In the genomic region with DNA sequence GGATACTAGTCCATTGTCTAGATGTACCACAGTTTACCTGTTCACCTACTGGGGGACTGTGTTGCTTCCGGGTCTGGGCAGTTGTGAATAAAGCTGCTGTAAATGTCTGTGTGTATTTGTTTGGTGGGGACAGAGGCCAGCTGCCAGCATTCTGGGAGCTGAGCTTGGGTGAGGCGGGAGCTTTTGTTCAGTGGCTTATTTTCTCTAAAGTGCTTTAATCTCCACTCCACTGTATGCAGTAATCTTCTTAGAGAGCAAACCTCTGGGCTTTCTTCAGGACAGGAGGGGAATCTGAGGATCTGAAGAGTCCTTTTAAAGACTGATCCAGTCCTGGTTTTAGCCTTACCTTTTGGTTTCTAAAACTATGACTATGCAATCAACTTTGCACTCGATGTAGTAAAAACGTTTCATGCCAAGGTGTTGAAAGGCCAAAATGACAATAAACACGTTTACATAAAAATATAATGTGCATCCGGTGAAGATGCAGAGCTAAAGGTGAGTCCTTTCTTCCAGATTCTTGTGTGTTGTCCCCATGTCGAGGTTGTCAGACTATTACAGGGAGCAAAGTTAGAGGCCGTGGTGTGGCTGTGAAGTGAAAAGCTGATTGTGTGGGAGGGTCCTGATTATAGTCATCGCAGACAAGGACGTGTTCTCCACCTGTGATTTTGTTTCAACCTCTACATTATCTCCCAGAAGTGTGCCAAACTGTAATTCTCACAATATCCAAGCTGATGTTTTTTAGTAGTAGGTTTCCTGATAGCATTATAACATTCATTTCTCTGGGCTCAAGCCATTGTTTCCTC, we compare ENCODE assay signal across 9 cellular contexts.
DNase-seq lines count a peak whose midpoint lies in the region; ATAC-seq and TF ChIP-seq lines count a peak whose summit lies in the region.
"Had no signal": no experiment of that assay in that cellular context is flagged by ENCODE, and none has a peak within 500 bp of the region (broad histone marks: within the 10 kb centered on the region; RNA-seq: fewer than 3 reads in every experiment).

No MANE protein-coding gene starts in this region.

- H3K27ac ChIP-seq in esophagus squamous epithelium (peak overlapping the region in 3 of 4 donors; percentile 43 to 72 (median 51)), transverse colon (peak overlapping the region; percentile 68 to 80 (median 75))

- H3K36me3 ChIP-seq in esophagus squamous epithelium (no peaks in the 10 kb centered on the region), transverse colon (no peaks in the 10 kb centered on the region)

- no peak for TF ChIP-seq POLR2A in esophagus squamous epithelium (IDR thresholded peaks at IDR 0.05)
- TF ChIP-seq POLR2A in transverse colon (IDR thresholded peaks at IDR 0.05) = no peak

- TF ChIP-seq CTCF in esophagus squamous epithelium (IDR thresholded peaks at IDR 0.05) = no peak
- no peak for TF ChIP-seq CTCF in transverse colon (IDR thresholded peaks at IDR 0.05)

- in situ Hi-C loops in transverse colon (cut with MboI; ENCODE audit: low pct_ligation_motif_present in 1 of 4, low pct_unique_long_range_greater_than_20kb in 1 of 4, low sequenced_read_pairs in 3 of 4) = no loop called here

- WGBS in esophagus squamous epithelium, 2 donors = 35 to 36% methylated on average over 9 to 10 of the region's 10 CpGs
- 38 to 42% methylated on average over 6 to 10 of the region's 10 CpGs for whole genome bisulfite sequencing in transverse colon (ENCODE audit: low coverage in 1 of 2), 2 donors

- H3K4me1 ChIP-seq in esophagus squamous epithelium (peaks cover 0 to 29% (median 5%) of the 10 kb centered on the region in 3 donors), transverse colon (peaks cover 2 to 46% (median 32%) of the 10 kb centered on the region in 4 donors)

- DNase-seq in stimulated activated naive CD4-positive, alpha-beta T cell treated with Interleukin-2 at 50 U/mL for 16 hours (lab: John Stamatoyannopoulos, UW) = peak; percentile 2
- DNase-seq in stimulated activated naive CD4-positive, alpha-beta T cell (lab: John Stamatoyannopoulos, UW) = no peak
- peak; percentile 73 for DNase-seq in NCI-H69 (lab: John Stamatoyannopoulos, UW)
- no peak for DNase-seq in esophagus squamous epithelium (lab: John Stamatoyannopoulos, UW)
- DNase-seq in transverse colon = peak; percentile 51
- no peak for DNase-seq in hepatic stellate cell (ENCODE audit: low spot score)
- no peak for DNase-seq in stimulated activated CD4-positive, alpha-beta T cell treated with anti-CD3 and anti-CD28 coated beads, Interleukin-4, amount 100 ng/mL, for 24 hours
- DNase-seq: naive thymus-derived CD8-positive, alpha-beta T cell had no signal

- intact Hi-C loops in esophagus squamous epithelium (cut with DNase I) = no loop called here
- intact Hi-C loops in transverse colon (cut with DNase I; ENCODE audit: low total_unique reads) = loop anchor here (10.0 kb wide), 1 partner anchor 174 kb away; no protein-coding TSS in a partner anchor

- ATAC-seq in HG03442 (IDR thresholded peaks at IDR 0.05; ENCODE audit: unreplicated experiment) = no peak
- ATAC-seq: naive thymus-derived CD8-positive, alpha-beta T cell had no signal

- H3K9me3 ChIP-seq in esophagus squamous epithelium = peaks cover 0 to 8% (median 6%) of the 10 kb centered on the region in 3 donors
- no peaks in the 10 kb centered on the region for H3K9me3 ChIP-seq in transverse colon

- no peak for TF ChIP-seq EP300 in transverse colon (IDR thresholded peaks at IDR 0.05; ENCODE audit: low read depth)

- H3K4me3 ChIP-seq in esophagus squamous epithelium (no peak overlapping the region), transverse colon (no peak overlapping the region)

- H3K27me3 ChIP-seq in esophagus squamous epithelium (no peaks in the 10 kb centered on the region), transverse colon (no peaks in the 10 kb centered on the region)

Comparison
In these comparisons a context has a peak if more than half of its experiments do, and no peak if none do; other contexts are left out.
1. DNase-seq: peak in stimulated activated naive CD4-positive, alpha-beta T cell treated with Interleukin-2 at 50 U/mL for 16 hours (single experiment), NCI-H69 (single experiment) and transverse colon (single experiment); none in stimulated activated naive CD4-positive, alpha-beta T cell (0 of 6), esophagus squamous epithelium (single experiment), hepatic stellate cell (single experiment) and stimulated activated CD4-positive, alpha-beta T cell treated with anti-CD3 and anti-CD28 coated beads, Interleukin-4, amount 100 ng/mL, for 24 hours (single experiment).